In genomic region chr1:206676499-206676898, GRCh38 we compare ENCODE assay signal across 26 cellular contexts.
"Had no signal": no experiment of that assay in that cellular context is flagged by ENCODE, and none has a peak within 500 bp of the region (broad histone marks: within the 10 kb centered on the region; RNA-seq: fewer than 3 reads in every experiment).

No MANE protein-coding gene starts in this region.

- H3K4me2 ChIP-seq: hepatocyte had no signal

- H3K79me2 ChIP-seq: hepatocyte had no signal

- H3K4me3 ChIP-seq: gastroesophageal sphincter, hepatocyte, left ventricle myocardium inferior, lung, uterus had no signal

- H3K27ac Mint-ChIP-seq: activated CD4-positive, alpha-beta T cell treated with anti-CD3 and anti-CD28 coated beads for 36 hours; activated CD8-positive, alpha-beta memory T cell treated with anti-CD3 and anti-CD28 coated beads, Interleukin-2, amount 10 ng/mL, durations not matched to agents 7 days and 5 days; activated CD8-positive, alpha-beta T cell treated with anti-CD3 and anti-CD28 coated beads, Interleukin-2, amount 10 ng/mL, durations not matched to agents 7 days and 5 days; activated naive CD4-positive, alpha-beta T cell treated with anti-CD3 and anti-CD28 coated beads, Interleukin-2, amount 50 U/mL, for 24 hours; activated naive CD8-positive, alpha-beta T cell treated with anti-CD3 and anti-CD28 coated beads, Interleukin-2, amount 50 U/mL, for 24 hours; activated T-helper 2 cell treated with anti-CD3 and anti-CD28 coated beads, Interferon-gamma antibody, Interleukin-2, Interleukin-4, amounts not matched to agents 10 μg/mL and 5 μg/mL and 100 μg/mL, durations not matched to agents 14 hours and 24 hours and 36 hours; effector memory CD8-positive, alpha-beta T cell; stimulated activated naive CD8-positive, alpha-beta T cell treated with anti-CD3 and anti-CD28 coated beads, Interleukin-15, amount 100 ng/mL, for 72 hours; type B pancreatic cell had no signal

- H3K27ac ChIP-seq: hepatocyte, left ventricle myocardium inferior had no signal

- H3K4me3 Mint-ChIP-seq: activated CD4-positive, alpha-beta T cell treated with anti-CD3 and anti-CD28 coated beads for 36 hours; activated CD8-positive, alpha-beta memory T cell treated with anti-CD3 and anti-CD28 coated beads, Interleukin-2, amount 10 ng/mL, durations not matched to agents 7 days and 5 days; activated CD8-positive, alpha-beta T cell treated with anti-CD3 and anti-CD28 coated beads, Interleukin-2, amount 10 ng/mL, durations not matched to agents 7 days and 5 days; activated naive CD4-positive, alpha-beta T cell treated with anti-CD3 and anti-CD28 coated beads, Interleukin-2, amount 50 U/mL, for 24 hours; activated naive CD8-positive, alpha-beta T cell treated with anti-CD3 and anti-CD28 coated beads, Interleukin-2, amount 50 U/mL, for 24 hours; effector memory CD8-positive, alpha-beta T cell; natural killer cell treated with Interleukin-12 subunit alpha and Interleukin-12 subunit beta and Interleukin-15 and Interleukin-18, amount 100 ng/mL, for 72 hours; stimulated activated naive CD8-positive, alpha-beta T cell treated with anti-CD3 and anti-CD28 coated beads, Interleukin-15, amount 100 ng/mL, for 72 hours; type B pancreatic cell had no signal

- DNase-seq: activated CD4-positive, alpha-beta T cell treated with anti-CD3 and anti-CD28 coated beads for 36 hours; activated CD8-positive, alpha-beta memory T cell treated with anti-CD3 and anti-CD28 coated beads, Interleukin-2, amount 10 ng/mL, durations not matched to agents 7 days and 5 days; activated CD8-positive, alpha-beta T cell treated with anti-CD3 and anti-CD28 coated beads, Interleukin-2, amount 10 ng/mL, durations not matched to agents 7 days and 5 days; activated naive CD8-positive, alpha-beta T cell treated with anti-CD3 and anti-CD28 coated beads, Interleukin-2, amount 50 U/mL, for 24 hours; activated T-cell treated with anti-CD3 and anti-CD28 coated beads, Interleukin-2, amount 50 U/mL, for 48 hours; amygdala; caudate nucleus; cortex of kidney; effector memory CD8-positive, alpha-beta T cell; erythroblast; islet precursor cell; left ventricle myocardium inferior; mesendoderm; right cardiac atrium; stimulated activated CD4-positive, alpha-beta T cell treated with anti-CD3 and anti-CD28 coated beads, Interleukin-2, amount 100 ng/mL, for 48 hours; stimulated activated naive CD8-positive, alpha-beta T cell treated with anti-CD3 and anti-CD28 coated beads, Interleukin-15, amount 100 ng/mL, for 72 hours; substantia nigra; T-helper 9 cell; uterus had no signal

- ATAC-seq: activated CD4-positive, alpha-beta T cell treated with anti-CD3 and anti-CD28 coated beads for 36 hours; activated CD8-positive, alpha-beta memory T cell treated with anti-CD3 and anti-CD28 coated beads, Interleukin-2, amount 10 ng/mL, durations not matched to agents 7 days and 5 days; activated CD8-positive, alpha-beta T cell treated with anti-CD3 and anti-CD28 coated beads, Interleukin-2, amount 10 ng/mL, durations not matched to agents 7 days and 5 days; activated naive CD8-positive, alpha-beta T cell treated with anti-CD3 and anti-CD28 coated beads, Interleukin-2, amount 50 U/mL, for 24 hours; effector memory CD8-positive, alpha-beta T cell; gastroesophageal sphincter; natural killer cell treated with Interleukin-12 subunit alpha and Interleukin-12 subunit beta and Interleukin-15 and Interleukin-18, amount 100 ng/mL, for 72 hours; right cardiac atrium; stimulated activated naive CD8-positive, alpha-beta T cell treated with anti-CD3 and anti-CD28 coated beads, Interleukin-15, amount 100 ng/mL, for 72 hours had no signal

- H3K27me3 ChIP-seq: gastroesophageal sphincter, hepatocyte, uterus had no signal

- H3K36me3 Mint-ChIP-seq: activated CD8-positive, alpha-beta memory T cell treated with anti-CD3 and anti-CD28 coated beads, Interleukin-2, amount 10 ng/mL, durations not matched to agents 7 days and 5 days; activated naive CD4-positive, alpha-beta T cell treated with anti-CD3 and anti-CD28 coated beads, Interleukin-2, amount 50 U/mL, for 24 hours; natural killer cell treated with Interleukin-12 subunit alpha and Interleukin-12 subunit beta and Interleukin-15 and Interleukin-18, amount 100 ng/mL, for 72 hours; type B pancreatic cell had no signal

- H2AFZ ChIP-seq: hepatocyte had no signal

- H3K27me3 Mint-ChIP-seq: activated CD8-positive, alpha-beta memory T cell treated with anti-CD3 and anti-CD28 coated beads, Interleukin-2, amount 10 ng/mL, durations not matched to agents 7 days and 5 days; activated naive CD4-positive, alpha-beta T cell treated with anti-CD3 and anti-CD28 coated beads, Interleukin-2, amount 50 U/mL, for 24 hours; activated naive CD8-positive, alpha-beta T cell treated with anti-CD3 and anti-CD28 coated beads, Interleukin-2, amount 50 U/mL, for 24 hours; stimulated activated naive CD8-positive, alpha-beta T cell treated with anti-CD3 and anti-CD28 coated beads, Interleukin-15, amount 100 ng/mL, for 72 hours had no signal

- H3K36me3 ChIP-seq: gastroesophageal sphincter, left ventricle myocardium inferior, uterus had no signal

- H3K9me3 Mint-ChIP-seq: activated naive CD4-positive, alpha-beta T cell treated with anti-CD3 and anti-CD28 coated beads, Interleukin-2, amount 50 U/mL, for 24 hours; activated naive CD8-positive, alpha-beta T cell treated with anti-CD3 and anti-CD28 coated beads, Interleukin-2, amount 50 U/mL, for 24 hours; activated T-helper 2 cell treated with anti-CD3 and anti-CD28 coated beads, Interferon-gamma antibody, Interleukin-2, Interleukin-4, amounts not matched to agents 10 μg/mL and 5 μg/mL and 100 μg/mL, durations not matched to agents 14 hours and 24 hours and 36 hours; effector memory CD8-positive, alpha-beta T cell; natural killer cell treated with Interleukin-12 subunit alpha and Interleukin-12 subunit beta and Interleukin-15 and Interleukin-18, amount 100 ng/mL, for 72 hours; stimulated activated naive CD8-positive, alpha-beta T cell treated with anti-CD3 and anti-CD28 coated beads, Interleukin-15, amount 100 ng/mL, for 72 hours; type B pancreatic cell had no signal

- H3K9me3 ChIP-seq: gastroesophageal sphincter, left ventricle myocardium inferior, uterus had no signal
